25 cellular contexts compared by ENCODE assay signal in the genomic region with DNA sequence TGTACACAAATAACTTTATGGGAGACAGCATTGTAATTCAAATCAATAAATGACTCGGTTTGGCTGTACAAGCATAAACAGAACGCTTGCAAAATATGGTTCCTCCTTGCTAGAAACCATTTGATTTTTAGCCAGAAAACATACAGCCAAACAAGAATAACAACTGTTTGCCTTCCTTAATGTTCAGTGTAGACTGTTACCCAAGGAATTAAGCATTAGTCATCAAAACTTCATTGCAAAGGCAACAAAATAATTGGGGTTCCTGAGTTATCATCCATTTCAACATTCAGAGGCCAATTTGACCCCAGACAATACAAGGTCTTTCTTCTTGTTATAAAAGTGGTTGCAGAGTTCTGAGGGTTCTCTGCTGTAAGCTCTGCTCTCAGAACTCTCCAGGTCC.
"Had no signal": no experiment of that assay in that cellular context is flagged by ENCODE, and none has a peak within 500 bp of the region (broad histone marks: within the 10 kb centered on the region; RNA-seq: fewer than 3 reads in every experiment).

No MANE protein-coding gene starts in this region.

- H3K27ac Mint-ChIP-seq: naive thymus-derived CD4-positive, alpha-beta T cell; natural killer cell treated with Interleukin-12 subunit alpha and Interleukin-12 subunit beta and Interleukin-15 and Interleukin-18, amount 100 ng/mL, for 72 hours; stimulated activated naive B cell treated with anti-CD40 and anti-IgM and Interleukin-4, amounts not matched to agents 10 μg/mL and 1 μg/mL and 100 μg/mL, for 72 hours had no signal

- H3K9me3 Mint-ChIP-seq: natural killer cell treated with Interleukin-12 subunit alpha and Interleukin-12 subunit beta and Interleukin-15 and Interleukin-18, amount 100 ng/mL, for 72 hours; stimulated activated naive B cell treated with anti-CD40 and anti-IgM and Interleukin-4, amounts not matched to agents 10 μg/mL and 1 μg/mL and 100 μg/mL, for 72 hours had no signal

- H3K9ac ChIP-seq: parathyroid adenoma had no signal

- DNase-seq: islet precursor cell; left ventricle myocardium inferior; mesendoderm; midbrain; mucosa of descending colon; naive thymus-derived CD4-positive, alpha-beta T cell; psoas muscle; stimulated activated CD4-positive, alpha-beta T cell treated with anti-CD3 and anti-CD28 coated beads, Interleukin-12 subunit alpha, Interleukin-12 subunit beta, amount 100 ng/mL, for 4 hours; stimulated activated CD4-positive, alpha-beta T cell treated with anti-CD3 and anti-CD28 coated beads, Interleukin-15, amount 100 ng/mL, for 24 hours; stimulated activated CD4-positive, alpha-beta T cell treated with anti-CD3 and anti-CD28 coated beads, Interleukin-2, amount 100 ng/mL, for 24 hours; stimulated activated CD4-positive, alpha-beta T cell treated with anti-CD3 and anti-CD28 coated beads, Interleukin-4, amount 100 ng/mL, for 1 hour; stimulated activated naive B cell treated with anti-CD40 and anti-IgM and Interleukin-4, amounts not matched to agents 10 μg/mL and 1 μg/mL and 100 μg/mL, for 72 hours; stimulated activated naive CD8-positive, alpha-beta T cell treated with anti-CD3 and anti-CD28 coated beads, Interleukin-15, Interleukin-2, amounts not matched to agents 100 U/mL and 50 U/mL, for 24 hours; stomach; testis; thyroid gland; transverse colon; upper lobe of left lung had no signal

- H3K27me3 ChIP-seq: right atrium auricular region, stomach, testis, thyroid gland, transverse colon, upper lobe of left lung had no signal

- H2AFZ ChIP-seq: hepatocyte, parathyroid adenoma had no signal

- H3K4me3 ChIP-seq: hepatocyte, left ventricle myocardium inferior, lung, mucosa of descending colon, psoas muscle, right atrium auricular region, skin epidermis, stomach, testis, thyroid gland, transverse colon, upper lobe of left lung had no signal

- H3K79me2 ChIP-seq: hepatocyte, parathyroid adenoma had no signal

- H3K4me2 ChIP-seq: hepatocyte had no signal

- H3K4me3 Mint-ChIP-seq: naive thymus-derived CD4-positive, alpha-beta T cell; natural killer cell treated with Interleukin-12 subunit alpha and Interleukin-12 subunit beta and Interleukin-15 and Interleukin-18, amount 100 ng/mL, for 72 hours; stimulated activated naive B cell treated with anti-CD40 and anti-IgM and Interleukin-4, amounts not matched to agents 10 μg/mL and 1 μg/mL and 100 μg/mL, for 72 hours had no signal

- H3K4me1 Mint-ChIP-seq: naive thymus-derived CD4-positive, alpha-beta T cell; stimulated activated naive B cell treated with anti-CD40 and anti-IgM and Interleukin-4, amounts not matched to agents 10 μg/mL and 1 μg/mL and 100 μg/mL, for 72 hours had no signal

- H3K27ac ChIP-seq: hepatocyte, left ventricle myocardium inferior, parathyroid adenoma, psoas muscle, right atrium auricular region, skin epidermis, stomach, testis, thyroid gland, transverse colon, upper lobe of left lung had no signal

- H3K4me1 ChIP-seq: left ventricle myocardium inferior, parathyroid adenoma, psoas muscle, right atrium auricular region, stomach, testis, thyroid gland, transverse colon, upper lobe of left lung had no signal

- H3K36me3 Mint-ChIP-seq: naive thymus-derived CD4-positive, alpha-beta T cell; natural killer cell treated with Interleukin-12 subunit alpha and Interleukin-12 subunit beta and Interleukin-15 and Interleukin-18, amount 100 ng/mL, for 72 hours; stimulated activated naive B cell treated with anti-CD40 and anti-IgM and Interleukin-4, amounts not matched to agents 10 μg/mL and 1 μg/mL and 100 μg/mL, for 72 hours had no signal

- H3K36me3 ChIP-seq: left ventricle myocardium inferior, right atrium auricular region, stomach, thyroid gland, transverse colon, upper lobe of left lung had no signal

- ATAC-seq: mucosa of descending colon; naive thymus-derived CD4-positive, alpha-beta T cell; natural killer cell treated with Interleukin-12 subunit alpha and Interleukin-12 subunit beta and Interleukin-15 and Interleukin-18, amount 100 ng/mL, for 72 hours; psoas muscle; sciatic nerve; stimulated activated naive B cell treated with anti-CD40 and anti-IgM and Interleukin-4, amounts not matched to agents 10 μg/mL and 1 μg/mL and 100 μg/mL, for 72 hours; stimulated activated naive CD8-positive, alpha-beta T cell treated with anti-CD3 and anti-CD28 coated beads, Interleukin-15, Interleukin-2, amounts not matched to agents 100 U/mL and 50 U/mL, for 24 hours had no signal

- H3K9me3 ChIP-seq: left ventricle myocardium inferior, mucosa of descending colon, psoas muscle, right atrium auricular region, testis, thyroid gland, transverse colon had no signal
